Comparison of ENCODE assay signal across 21 cellular contexts in genomic region chr6:46998436-46999017, GRCh38. TPM values are rescaled to one million over a fixed set of nuclear protein-coding genes. Genes with fewer than 3 reads are reported as not detected.
"Had no signal": no experiment of that assay in that cellular context is flagged by ENCODE, and none has a peak within 500 bp of the region (broad histone marks: within the 10 kb centered on the region; RNA-seq: fewer than 3 reads in every experiment).

No MANE protein-coding gene starts in this region.

- ATAC-seq: gastroesophageal sphincter, natural killer cell had no signal

- H3K4me1 ChIP-seq: gastroesophageal sphincter, left ventricle myocardium inferior, tibial artery, vagina had no signal

- H3K27ac ChIP-seq: dorsolateral prefrontal cortex, gastroesophageal sphincter, left ventricle myocardium inferior, neutrophil, tibial artery, vagina had no signal

- H3K9me3 ChIP-seq: gastroesophageal sphincter, left ventricle myocardium inferior, neutrophil, tibial artery, vagina had no signal

- H3K36me3 ChIP-seq: gastroesophageal sphincter, left ventricle myocardium inferior, neutrophil, tibial artery, vagina had no signal

- H3K27me3 ChIP-seq: neutrophil, vagina had no signal

- H3K4me3 Mint-ChIP-seq: activated B cell treated with CpG ODN at 0.5 μM for 24 hours; activated CD4-positive, alpha-beta T cell treated with anti-CD3 and anti-CD28 coated beads, Interleukin-2, amount 10 ng/mL, durations not matched to agents 7 days and 5 days; activated naive CD8-positive, alpha-beta T cell; memory B cell; natural killer cell had no signal

- H3K9me3 Mint-ChIP-seq: activated B cell treated with CpG ODN at 0.5 μM for 24 hours; activated CD4-positive, alpha-beta T cell treated with anti-CD3 and anti-CD28 coated beads, Interleukin-2, amount 10 ng/mL, durations not matched to agents 7 days and 5 days; memory B cell; natural killer cell had no signal

- H3K36me3 Mint-ChIP-seq: activated naive CD8-positive, alpha-beta T cell; memory B cell; natural killer cell had no signal

- H3K27ac Mint-ChIP-seq: activated B cell treated with CpG ODN at 0.5 μM for 24 hours; activated CD4-positive, alpha-beta T cell treated with anti-CD3 and anti-CD28 coated beads, Interleukin-2, amount 10 ng/mL, durations not matched to agents 7 days and 5 days; activated naive CD8-positive, alpha-beta T cell; memory B cell; natural killer cell had no signal

- DNase-seq: activated B cell treated with CpG ODN at 0.5 μM for 24 hours; activated CD4-positive, alpha-beta T cell treated with anti-CD3 and anti-CD28 coated beads, Interleukin-2, amount 10 ng/mL, durations not matched to agents 7 days and 5 days; activated gamma-delta T cell treated with Interleukin-2 at 50 U/mL for 16 hours; amniotic stem cell; dorsolateral prefrontal cortex; erythroblast; islet precursor cell; left ventricle myocardium inferior; natural killer cell; posterior cingulate gyrus; stimulated activated CD4-positive, alpha-beta T cell treated with anti-CD3 and anti-CD28 coated beads, Interleukin-2, amount 100 ng/mL, for 48 hours; stimulated activated naive CD4-positive, alpha-beta T cell; tibial artery had no signal

- H3K4me3 ChIP-seq: dorsolateral prefrontal cortex, gastroesophageal sphincter, left ventricle myocardium inferior, tibial artery, vagina had no signal

- H3K4me1 Mint-ChIP-seq: activated B cell treated with CpG ODN at 0.5 μM for 24 hours; activated CD4-positive, alpha-beta T cell treated with anti-CD3 and anti-CD28 coated beads, Interleukin-2, amount 10 ng/mL, durations not matched to agents 7 days and 5 days; memory B cell; natural killer cell had no signal

RNA-seq across cellular contexts. Expression of gene ADGRF1, which starts 43.6 kb away (rescaled TPM):
- total RNA-seq: activated B cell treated with CpG ODN at 0.5 μM for 24 hours; activated CD4-positive, alpha-beta T cell treated with anti-CD3 and anti-CD28 coated beads, Interleukin-2, amount 10 ng/mL, durations not matched to agents 7 days and 5 days; dorsolateral prefrontal cortex; left ventricle myocardium inferior; natural killer cell; skeletal muscle tissue; subcutaneous adipose tissue; T-helper 2 cell treated with Interferon-gamma antibody and Interleukin-4, amounts not matched to agents 100 ng/mL and 5 ng/mL, for 36 hours had no signal
